Comparison of ENCODE assay signal across 10 cellular contexts in the genomic region with DNA sequence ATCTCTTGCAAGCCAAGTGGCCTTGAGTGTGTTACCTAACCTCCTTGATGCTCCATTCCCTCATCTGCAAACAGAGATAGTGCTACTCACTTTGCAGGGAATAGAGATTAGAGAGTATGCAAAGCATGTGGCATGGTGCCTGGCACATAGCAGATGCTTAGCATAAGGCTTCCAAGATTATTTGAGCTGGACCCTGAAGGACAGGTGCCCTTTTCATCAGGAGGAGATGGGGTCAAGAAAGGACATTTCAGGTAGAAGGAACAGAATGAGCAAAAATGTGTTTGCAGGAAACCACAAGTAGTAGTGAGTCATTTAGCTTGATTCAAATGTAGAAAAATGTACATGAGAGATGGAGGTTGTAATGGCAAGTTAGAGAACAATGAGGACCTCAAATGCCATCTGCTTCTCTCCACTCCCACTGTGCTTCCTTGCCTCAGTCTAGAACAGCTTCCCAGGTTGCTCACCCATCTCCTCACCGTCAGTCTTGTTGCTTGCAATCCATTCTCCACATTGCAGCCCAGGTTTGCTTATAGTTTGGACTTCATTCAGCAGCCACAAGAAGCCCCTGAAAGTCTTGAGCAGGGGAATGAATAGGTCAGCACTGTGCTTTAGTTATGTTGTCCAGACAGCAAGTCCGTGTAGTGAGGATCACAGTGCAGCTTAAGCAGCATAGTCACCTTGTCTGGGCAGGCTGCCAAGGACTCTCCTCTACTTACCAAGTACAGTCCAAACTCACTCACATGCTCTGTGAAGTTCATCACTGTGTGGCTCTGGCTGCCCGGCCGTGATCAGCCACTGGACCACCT.
A peak's percentile ranks its signal among the peaks of the same experiment; 100 is the strongest.
DNase-seq lines count a peak whose midpoint lies in the region; ATAC-seq, FAIRE-seq and TF ChIP-seq lines count a peak whose summit lies in the region.
"Had no signal": no experiment of that assay in that cellular context is flagged by ENCODE, and none has a peak within 500 bp of the region (broad histone marks: within the 10 kb centered on the region; RNA-seq: fewer than 3 reads in every experiment).

No MANE protein-coding gene starts in this region.

- intact Hi-C loops in activated CD4-positive, alpha-beta T cell treated with anti-CD3 and anti-CD28 coated beads, Interleukin-2, amount 10 ng/mL, durations not matched to agents 24 days and 14 days (cut with micrococcal nuclease) = loop anchor here (1.0 to 10.0 kb wide), 6 partner anchors 9 to 738 kb away; no protein-coding TSS in a partner anchor
- intact Hi-C loops in thyroid gland (cut with DNase I) = loop anchor here (10.0 kb wide), 1 partner anchor 535 kb away; a partner anchor contains a TSS

- H3K4me3 ChIP-seq in fibroblast of villous mesenchyme (ENCODE audit: low read depth, low read length) (no peak overlapping the region), thyroid gland (replicated peaks in 1 of 3) (no peak overlapping the region)
- H3K4me3 ChIP-seq: BLaER1 treated with 17β-estradiol and CSF1 and Interleukin-3, amounts not matched to agents 10 nM and 100 nM had no signal

- ATAC-seq in HG03565 (IDR thresholded peaks at IDR 0.05; ENCODE audit: unreplicated experiment) = peak; percentile 56
- ATAC-seq: Panc1 had no signal

- TF ChIP-seq POLR2A in thyroid gland (IDR thresholded peaks at IDR 0.05) (no peak), H54 (IDR thresholded peaks at IDR 0.05; ENCODE audit: low read depth, low read length) (no peak)

- 17 to 29% methylated on average over 4 of the region's 4 CpGs for WGBS in thyroid gland, 2 donors

- TF ChIP-seq CTCF in fibroblast of villous mesenchyme (IDR thresholded peaks at IDR 0.05; ENCODE audit: insufficient read depth, low read depth, low read length) = no peak
- no peak for TF ChIP-seq CTCF in thyroid gland (IDR thresholded peaks at IDR 0.05)

- peak overlapping the region; percentile 14 for H3K4me3 Mint-ChIP-seq in activated CD4-positive, alpha-beta T cell treated with anti-CD3 and anti-CD28 coated beads, Interleukin-2, amount 10 ng/mL, durations not matched to agents 24 days and 14 days

- FAIRE-seq in H54 (lab: Jason Lieb, UNC) = no peak

- DNase-seq in activated T-cell treated with anti-CD3 and anti-CD28 coated beads for 48 hours (ENCODE audit: low read depth) (peak; percentile 34), activated T-cell treated with anti-CD3 and anti-CD28 coated beads for 4 hours (no peak), fibroblast of villous mesenchyme (ENCODE audit: low read depth) (peak; percentile 4), thyroid gland (peak; percentile 96), dedifferentiated amniotic fluid mesenchymal stem cell (ENCODE audit: extremely low spot score) (no peak), H54 (ENCODE audit: insufficient read length, low spot score) (no peak)
- DNase-seq in activated CD4-positive, alpha-beta T cell treated with anti-CD3 and anti-CD28 coated beads, Interleukin-2, amount 10 ng/mL, durations not matched to agents 24 days and 14 days = peak; percentile 71

- no peaks in the 10 kb centered on the region for H3K36me3 ChIP-seq in thyroid gland
- H3K36me3 ChIP-seq: BLaER1 treated with 17β-estradiol and CSF1 and Interleukin-3, amounts not matched to agents 10 nM and 100 nM had no signal

- H3K9me3 Mint-ChIP-seq in activated CD4-positive, alpha-beta T cell treated with anti-CD3 and anti-CD28 coated beads, Interleukin-2, amount 10 ng/mL, durations not matched to agents 24 days and 14 days = peaks cover 8% of the 10 kb centered on the region

- H3K27ac ChIP-seq in thyroid gland = no peak overlapping the region
- H3K27ac ChIP-seq: BLaER1 treated with 17β-estradiol and CSF1 and Interleukin-3, amounts not matched to agents 10 nM and 100 nM had no signal

- H3K4me1 ChIP-seq in thyroid gland = peaks cover 0 to 11% of the 10 kb centered on the region in 2 donors

- peaks cover 2% of the 10 kb centered on the region for H3K36me3 Mint-ChIP-seq in activated CD4-positive, alpha-beta T cell treated with anti-CD3 and anti-CD28 coated beads, Interleukin-2, amount 10 ng/mL, durations not matched to agents 24 days and 14 days (ENCODE audit: low read depth)

- H3K27me3 Mint-ChIP-seq in activated CD4-positive, alpha-beta T cell treated with anti-CD3 and anti-CD28 coated beads, Interleukin-2, amount 10 ng/mL, durations not matched to agents 24 days and 14 days = peaks cover 9% of the 10 kb centered on the region

- H3K27me3 ChIP-seq in thyroid gland = no peaks in the 10 kb centered on the region
- H3K27me3 ChIP-seq: BLaER1 treated with 17β-estradiol and CSF1 and Interleukin-3, amounts not matched to agents 10 nM and 100 nM had no signal

- H3K4me1 Mint-ChIP-seq in activated CD4-positive, alpha-beta T cell treated with anti-CD3 and anti-CD28 coated beads, Interleukin-2, amount 10 ng/mL, durations not matched to agents 24 days and 14 days = peaks cover 40% of the 10 kb centered on the region

- H3K27ac Mint-ChIP-seq in activated CD4-positive, alpha-beta T cell treated with anti-CD3 and anti-CD28 coated beads, Interleukin-2, amount 10 ng/mL, durations not matched to agents 24 days and 14 days = peak overlapping the region; percentile 82

- no peaks in the 10 kb centered on the region for H3K9me3 ChIP-seq in thyroid gland
- H3K9me3 ChIP-seq: BLaER1 treated with 17β-estradiol and CSF1 and Interleukin-3, amounts not matched to agents 10 nM and 100 nM had no signal

Comparison
In these comparisons a context has a peak if more than half of its experiments do, and no peak if none do; other contexts are left out.
1. DNase-seq: peak in activated T-cell treated with anti-CD3 and anti-CD28 coated beads for 48 hours (single experiment), activated CD4-positive, alpha-beta T cell treated with anti-CD3 and anti-CD28 coated beads, Interleukin-2, amount 10 ng/mL, durations not matched to agents 24 days and 14 days (single experiment), fibroblast of villous mesenchyme (single experiment) and thyroid gland (2 of 2); none in activated T-cell treated with anti-CD3 and anti-CD28 coated beads for 4 hours (single experiment), dedifferentiated amniotic fluid mesenchymal stem cell (single experiment) and H54 (single experiment).